ENCODE assay signal across 19 cellular contexts in the genomic region with DNA sequence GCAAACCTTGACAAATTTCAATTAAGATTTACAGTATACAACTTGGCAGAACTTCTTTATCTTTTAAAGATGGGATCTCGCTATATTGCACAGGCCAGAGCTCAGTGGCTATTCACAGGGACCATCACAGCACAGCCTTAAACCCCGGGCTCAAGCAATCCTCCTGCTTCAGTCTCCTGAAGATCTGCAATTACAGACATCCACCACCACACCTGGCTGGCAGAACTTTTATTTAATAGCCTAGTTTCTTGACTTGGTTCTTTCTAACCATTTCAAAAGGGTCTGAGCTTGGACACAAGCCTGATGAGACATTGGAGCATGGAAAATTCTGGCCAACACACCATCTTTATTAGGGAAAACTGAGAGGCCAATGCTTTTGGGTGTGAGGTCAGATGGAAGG.
"Had no signal": no experiment of that assay in that cellular context is flagged by ENCODE, and none has a peak within 500 bp of the region (broad histone marks: within the 10 kb centered on the region; RNA-seq: fewer than 3 reads in every experiment).

No MANE protein-coding gene starts in this region.

- H3K27me3 ChIP-seq: upper lobe of left lung, uterus had no signal

- H3K36me3 ChIP-seq: heart left ventricle, pancreas, tibial artery, upper lobe of left lung, uterus had no signal

- H3K4me3 Mint-ChIP-seq: nephron; stimulated activated memory B cell treated with anti-CD40 and anti-IgM and Interleukin-4, amounts not matched to agents 10 μg/mL and 1 μg/mL and 100 μg/mL, for 72 hours; stimulated activated naive CD8-positive, alpha-beta T cell treated with anti-CD3 and anti-CD28 coated beads, Interleukin-15, Interleukin-2, amounts not matched to agents 100 ng/mL and 50 ng/mL, for 24 hours had no signal

- H3K9me3 Mint-ChIP-seq: stimulated activated naive CD8-positive, alpha-beta T cell treated with anti-CD3 and anti-CD28 coated beads, Interleukin-15, Interleukin-2, amounts not matched to agents 100 ng/mL and 50 ng/mL, for 24 hours had no signal

- H3K4me1 ChIP-seq: heart left ventricle, pancreas, tibial artery, upper lobe of left lung, uterus had no signal

- H3K4me3 ChIP-seq: heart left ventricle, pancreas, tibial artery, upper lobe of left lung, uterus had no signal

- H3K27me3 Mint-ChIP-seq: progenitor cell of endocrine pancreas had no signal

- H3K27ac ChIP-seq: heart left ventricle, pancreas, tibial artery, upper lobe of left lung, uterus had no signal

- H3K27ac Mint-ChIP-seq: naive B cell; nephron; progenitor cell of endocrine pancreas; stimulated activated memory B cell treated with anti-CD40 and anti-IgM and Interleukin-4, amounts not matched to agents 10 μg/mL and 1 μg/mL and 100 μg/mL, for 72 hours; stimulated activated naive CD8-positive, alpha-beta T cell treated with anti-CD3 and anti-CD28 coated beads, Interleukin-15, Interleukin-2, amounts not matched to agents 100 ng/mL and 50 ng/mL, for 24 hours had no signal

- H3K36me3 Mint-ChIP-seq: naive B cell; stimulated activated memory B cell treated with anti-CD40 and anti-IgM and Interleukin-4, amounts not matched to agents 10 μg/mL and 1 μg/mL and 100 μg/mL, for 72 hours had no signal

- H3K4me1 Mint-ChIP-seq: nephron; stimulated activated memory B cell treated with anti-CD40 and anti-IgM and Interleukin-4, amounts not matched to agents 10 μg/mL and 1 μg/mL and 100 μg/mL, for 72 hours had no signal

- H3K9me3 ChIP-seq: pancreas, upper lobe of left lung, uterus had no signal

- ATAC-seq: heart left ventricle; pancreas; right cardiac atrium; stimulated activated memory B cell treated with anti-CD40 and anti-IgM and Interleukin-4, amounts not matched to agents 10 μg/mL and 1 μg/mL and 100 μg/mL, for 72 hours had no signal

- DNase-seq: dermis blood vessel endothelial cell; heart left ventricle; hippocampal formation; kidney glomerular epithelial cell; mesendoderm; naive B cell; occipital lobe; pancreas; right cardiac atrium; stimulated activated CD4-positive, alpha-beta T cell treated with anti-CD3 and anti-CD28 coated beads, Interleukin-15, amount 100 ng/mL, for 24 hours; stimulated activated CD4-positive, alpha-beta T cell treated with anti-CD3 and anti-CD28 coated beads, Interleukin-1b, Interleukin-23, amount 100 ng/mL, for 48 hours; stimulated activated CD4-positive, alpha-beta T cell treated with anti-CD3 and anti-CD28 coated beads, Interleukin-4, amount 100 ng/mL, for 24 hours; tibial artery; upper lobe of left lung; uterus had no signal
